ENCODE assay signal across 11 cellular contexts in the genomic region with DNA sequence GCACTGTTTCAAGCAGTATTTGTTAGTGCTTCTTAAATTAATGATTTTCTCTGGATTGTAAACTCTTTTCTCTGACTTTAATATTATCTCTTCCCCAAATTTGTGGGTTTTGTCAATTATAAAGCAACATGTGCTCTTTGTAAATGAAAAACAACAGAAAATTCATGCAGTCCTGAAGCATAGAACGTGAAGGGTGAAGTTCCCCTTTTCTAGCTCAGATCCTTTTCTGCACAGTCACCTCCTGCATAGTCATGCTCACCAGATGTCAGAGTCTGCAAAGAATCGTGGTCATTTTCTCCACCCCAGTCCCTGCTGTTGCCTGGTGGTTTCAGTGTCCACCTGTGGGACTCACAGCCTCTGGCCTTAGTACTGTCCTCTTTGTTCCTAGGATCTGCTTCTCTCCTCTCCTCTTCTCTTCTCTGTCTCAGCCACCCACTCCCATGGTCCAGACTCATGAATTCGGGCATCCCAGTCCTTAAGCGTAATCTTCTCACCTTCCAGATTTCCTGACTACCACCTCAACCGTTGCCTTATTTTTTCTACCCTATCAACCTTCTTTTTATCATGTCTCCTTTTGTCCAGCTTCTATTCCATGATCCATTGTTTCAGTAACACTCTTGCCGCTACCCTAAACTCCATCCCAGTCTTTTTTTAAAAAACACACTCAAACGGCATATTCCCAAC.
A peak's percentile ranks its signal among the peaks of the same experiment; 100 is the strongest.
DNase-seq lines count a peak whose midpoint lies in the region; ATAC-seq and TF ChIP-seq lines count a peak whose summit lies in the region.
"Had no signal": no experiment of that assay in that cellular context is flagged by ENCODE, and none has a peak within 500 bp of the region (broad histone marks: within the 10 kb centered on the region; RNA-seq: fewer than 3 reads in every experiment).

No MANE protein-coding gene starts in this region.

- H3K36me3 ChIP-seq in mammary epithelial cell (ENCODE audit: insufficient read depth, low read length): peaks cover 6% of the 10 kb centered on the region
- peaks cover 0 to 45% of the 10 kb centered on the region in 2 donors for H3K36me3 ChIP-seq in gastroesophageal sphincter
- H3K36me3 ChIP-seq in PC-3 (ENCODE audit: low read depth, low read length): no peaks in the 10 kb centered on the region; the same call in 1 of the 2 replicates
- H3K36me3 ChIP-seq: cardiac muscle cell had no signal

- peaks cover 15% of the 10 kb centered on the region for H3K36me3 Mint-ChIP-seq in activated CD8-positive, alpha-beta T cell treated with anti-CD3 and anti-CD28 coated beads for 36 hours (ENCODE audit: low read depth)

- no peak overlapping the region for H3K27ac Mint-ChIP-seq in activated CD8-positive, alpha-beta T cell treated with anti-CD3 and anti-CD28 coated beads for 36 hours

- 73% methylated on average over 7 of the region's 7 CpGs for WGBS in mammary epithelial cell (ENCODE audit: low coverage, missing lambda C conversion rate)
- WGBS in gastroesophageal sphincter (ENCODE audit: low coverage in 1 of 2), 2 donors: 84 to 91% methylated on average over 7 of the region's 7 CpGs

- H3K4me1 ChIP-seq in mammary epithelial cell (ENCODE audit: insufficient read depth, low read length) (no peaks in the 10 kb centered on the region), gastroesophageal sphincter (no peaks in the 10 kb centered on the region), PC-3 (ENCODE audit: insufficient read depth, low read length) (no peaks in the 10 kb centered on the region)
- H3K4me1 ChIP-seq: foreskin keratinocyte had no signal

- POLR2A ChIA-PET in activated CD8-positive, alpha-beta T cell treated with anti-CD3 and anti-CD28 coated beads for 36 hours (lab: Charles Lee): no interaction called here
- POLR2A ChIA-PET in PC-3 (lab: Charles Lee; ENCODE audit: unreplicated experiment): no interaction called here

- no peaks in the 10 kb centered on the region for H3K27me3 ChIP-seq in mammary epithelial cell (ENCODE audit: insufficient read depth, low read length)
- no peaks in the 10 kb centered on the region for H3K27me3 ChIP-seq in gastroesophageal sphincter
- no peaks in the 10 kb centered on the region for H3K27me3 ChIP-seq in PC-3 (ENCODE audit: low read length)
- H3K27me3 ChIP-seq: cardiac muscle cell, foreskin keratinocyte had no signal

- dilution Hi-C loops in mammary epithelial cell (cut with HindIII; ENCODE audit: low sequenced_read_pairs): no loop called here

- H3F3A ChIP-seq in PC-3 (ENCODE audit: low read length, unreplicated experiment): no peaks in the 10 kb centered on the region

- no peaks in the 10 kb centered on the region for H3K4me1 Mint-ChIP-seq in activated CD8-positive, alpha-beta T cell treated with anti-CD3 and anti-CD28 coated beads for 36 hours (ENCODE audit: low read depth)

- no peak overlapping the region for H3K4me3 ChIP-seq in mammary epithelial cell (replicated peaks in 1 of 3; ENCODE audit: insufficient read depth in 1 of 3, low read depth in 2 of 3, low read length in 3 of 3)
- no peak overlapping the region for H3K4me3 ChIP-seq in gastroesophageal sphincter
- H3K4me3 ChIP-seq in PC-3 (ENCODE audit: low read length): no peak overlapping the region
- H3K4me3 ChIP-seq: cardiac muscle cell had no signal

- H4K20me1 ChIP-seq in mammary epithelial cell (ENCODE audit: insufficient read depth, low read length) (no peaks in the 10 kb centered on the region), PC-3 (ENCODE audit: low read length) (no peaks in the 10 kb centered on the region)

- CTCF ChIA-PET in mammary epithelial cell (lab: Charles Lee; ENCODE audit: low non-redundant PET): interaction anchor here (0.5 kb wide), 1 partner anchor 22 kb away, joined by 9 read pairs; no protein-coding TSS in a partner anchor
- CTCF ChIA-PET in activated CD8-positive, alpha-beta T cell treated with anti-CD3 and anti-CD28 coated beads for 36 hours (lab: Charles Lee): no interaction called here
- CTCF ChIA-PET in PC-3 (lab: Charles Lee): no interaction called here

- H3K4me2 ChIP-seq in mammary epithelial cell (ENCODE audit: insufficient read depth, low read depth, low read length) (no peak overlapping the region), PC-3 (ENCODE audit: low read length) (no peak overlapping the region)

- H3K79me2 ChIP-seq in mammary epithelial cell (ENCODE audit: insufficient read depth, low read length) (peaks cover 16% of the 10 kb centered on the region), PC-3 (ENCODE audit: low read length) (no peaks in the 10 kb centered on the region)

- intact Hi-C loops in mammary epithelial cell (cut with micrococcal nuclease): no loop called here
- intact Hi-C loops in activated CD8-positive, alpha-beta T cell treated with anti-CD3 and anti-CD28 coated beads for 36 hours (cut with micrococcal nuclease): no loop called here
- intact Hi-C loops in PC-3 (cut with micrococcal nuclease): no loop called here

- H3K9me3 ChIP-seq in mammary epithelial cell (replicated peaks; ENCODE audit: insufficient read depth, low read length) (no peaks in the 10 kb centered on the region), gastroesophageal sphincter (no peaks in the 10 kb centered on the region), PC-3 (ENCODE audit: low read length) (no peaks in the 10 kb centered on the region)

- H2AFZ ChIP-seq in mammary epithelial cell (ENCODE audit: low read depth, low read length) (no peak overlapping the region), PC-3 (ENCODE audit: low read length) (no peak overlapping the region)

- in situ Hi-C loops in mammary epithelial cell (cut with MboI; ENCODE audit: low sequenced_read_pairs in 2 of 2): no loop called here

- no peak for TF ChIP-seq POLR2A in gastroesophageal sphincter (IDR thresholded peaks at IDR 0.05)

- no TSS peak for BruUV-seq in mammary epithelial cell (replicated peaks; lab: Mats Ljungman, UMichigan)
- no TSS peak for BruUV-seq in PC-3 (replicated peaks; lab: Mats Ljungman, UMichigan)

- ATAC-seq in GM21447 (IDR thresholded peaks at IDR 0.05; ENCODE audit: unreplicated experiment) (peak; percentile 63), gastroesophageal sphincter (no peak), PC-3 (no peak)
- ATAC-seq in activated CD8-positive, alpha-beta T cell treated with anti-CD3 and anti-CD28 coated beads for 36 hours: no peak
- ATAC-seq: foreskin keratinocyte had no signal

- H3K9me2 ChIP-seq in PC-3 (replicated peaks; ENCODE audit: low read length): no peaks in the 10 kb centered on the region

- no peak overlapping the region for H3K4me3 Mint-ChIP-seq in activated CD8-positive, alpha-beta T cell treated with anti-CD3 and anti-CD28 coated beads for 36 hours

- H3K27ac ChIP-seq in mammary epithelial cell (ENCODE audit: insufficient read depth, low read depth, low read length): no peak overlapping the region
- H3K27ac ChIP-seq in gastroesophageal sphincter: no peak overlapping the region
- no peak overlapping the region for H3K27ac ChIP-seq in PC-3 (ENCODE audit: low read length)
- H3K27ac ChIP-seq: cardiac muscle cell, foreskin keratinocyte had no signal

- TF ChIP-seq EP300 in gastroesophageal sphincter (IDR thresholded peaks at IDR 0.05): no peak

- no peak for TF ChIP-seq CTCF in mammary epithelial cell (conservative IDR thresholded peaks at IDR 0.05 in 1 of 2, IDR thresholded peaks at IDR 0.05 in 1 of 2; ENCODE audit: extremely low read depth in 1 of 2, insufficient read depth in 1 of 2, low read depth in 1 of 2, low read length in 2 of 2)
- no peak for TF ChIP-seq CTCF in activated CD8-positive, alpha-beta T cell treated with anti-CD3 and anti-CD28 coated beads for 36 hours (IDR thresholded peaks at IDR 0.05)
- no peak for TF ChIP-seq CTCF in gastroesophageal sphincter (IDR thresholded peaks at IDR 0.05)
- TF ChIP-seq CTCF in PC-3 (conservative IDR thresholded peaks at IDR 0.05; ENCODE audit: low read depth, low read length): no peak

- H3K9ac ChIP-seq in mammary epithelial cell (ENCODE audit: insufficient read depth, low read length) (no peak overlapping the region), PC-3 (ENCODE audit: low read length) (no peak overlapping the region)

- H3K9me3 Mint-ChIP-seq in activated CD8-positive, alpha-beta T cell treated with anti-CD3 and anti-CD28 coated beads for 36 hours: no peaks in the 10 kb centered on the region

- DNase-seq in A172 (ENCODE audit: low spot score): peak; percentile 12
- peak; percentile 29 for DNase-seq in LHCN-M2 (ENCODE audit: low read depth)
- peak; percentile 19 for DNase-seq in mammary epithelial cell
- DNase-seq in activated CD8-positive, alpha-beta T cell treated with anti-CD3 and anti-CD28 coated beads for 36 hours: no peak
- DNase-seq in PC-3: no peak
- no peak for DNase-seq in DMS 273 (lab: John Stamatoyannopoulos, UW; ENCODE audit: unreplicated experiment)
- DNase-seq: foreskin keratinocyte, NCI-H1417 had no signal

- no peaks in the 10 kb centered on the region for H3K27me3 Mint-ChIP-seq in activated CD8-positive, alpha-beta T cell treated with anti-CD3 and anti-CD28 coated beads for 36 hours

Comparison
In these comparisons a context has a peak if more than half of its experiments do, and no peak if none do; other contexts are left out.
1. DNase-seq: peak in A172 (single experiment), LHCN-M2 (single experiment) and mammary epithelial cell (single experiment); none in activated CD8-positive, alpha-beta T cell treated with anti-CD3 and anti-CD28 coated beads for 36 hours (single experiment), PC-3 (single experiment) and DMS 273 (single experiment).